1 cellular context compared by ENCODE assay signal in the genomic region with DNA sequence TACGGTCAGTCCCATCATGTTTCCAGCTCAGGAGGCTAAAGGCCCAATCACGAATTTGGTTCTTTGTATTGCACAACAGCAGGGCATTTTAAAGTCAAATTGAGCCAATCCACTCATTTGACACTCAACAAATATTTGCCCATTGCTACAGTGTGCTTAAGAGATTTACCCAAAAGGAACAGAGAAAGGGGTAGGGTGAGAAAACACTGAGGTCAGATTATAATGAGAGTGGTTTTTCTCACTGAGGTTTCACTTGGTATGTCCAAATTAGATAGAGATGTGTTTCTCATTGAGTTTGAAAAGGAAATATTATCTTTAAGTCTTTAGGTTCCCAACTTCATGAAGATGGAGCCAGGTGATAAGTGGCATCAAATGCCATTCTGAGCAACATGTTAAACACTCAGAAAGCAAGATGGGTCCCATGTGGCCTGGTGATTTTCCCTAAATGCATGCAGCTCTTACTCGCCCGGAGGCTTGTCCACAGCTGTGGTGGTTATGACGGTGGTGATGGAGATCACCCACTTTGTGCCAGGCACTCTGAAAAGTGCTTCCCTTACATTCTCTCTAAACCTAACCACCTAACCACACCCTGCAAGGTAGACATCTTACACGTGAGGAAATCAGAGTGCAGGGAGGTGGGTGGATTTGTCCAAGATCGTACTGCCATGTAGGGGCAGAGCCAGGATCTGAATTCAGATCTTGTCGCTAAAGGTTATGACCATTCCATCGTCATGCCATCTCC.
A peak's percentile ranks its signal among the peaks of the same experiment; 100 is the strongest.
TF ChIP-seq lines count a peak whose summit lies in the region.

No MANE protein-coding gene starts in this region.

TF ChIP-seq in HepG2, 621 proteins besides CTCF, POLR2A, EP300 and RAD21 (continued from another document and continues in another):
- TF ChIP-seq, protein P1, sequence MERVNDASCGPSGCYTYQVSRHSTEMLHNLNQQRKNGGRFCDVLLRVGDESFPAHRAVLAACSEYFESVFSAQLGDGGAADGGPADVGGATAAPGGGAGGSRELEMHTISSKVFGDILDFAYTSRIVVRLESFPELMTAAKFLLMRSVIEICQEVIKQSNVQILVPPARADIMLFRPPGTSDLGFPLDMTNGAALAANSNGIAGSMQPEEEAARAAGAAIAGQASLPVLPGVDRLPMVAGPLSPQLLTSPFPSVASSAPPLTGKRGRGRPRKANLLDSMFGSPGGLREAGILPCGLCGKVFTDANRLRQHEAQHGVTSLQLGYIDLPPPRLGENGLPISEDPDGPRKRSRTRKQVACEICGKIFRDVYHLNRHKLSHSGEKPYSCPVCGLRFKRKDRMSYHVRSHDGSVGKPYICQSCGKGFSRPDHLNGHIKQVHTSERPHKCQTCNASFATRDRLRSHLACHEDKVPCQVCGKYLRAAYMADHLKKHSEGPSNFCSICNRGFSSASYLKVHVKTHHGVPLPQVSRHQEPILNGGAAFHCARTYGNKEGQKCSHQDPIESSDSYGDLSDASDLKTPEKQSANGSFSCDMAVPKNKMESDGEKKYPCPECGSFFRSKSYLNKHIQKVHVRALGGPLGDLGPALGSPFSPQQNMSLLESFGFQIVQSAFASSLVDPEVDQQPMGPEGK (CRISPR knock-in tag; IDR thresholded peaks at IDR 0.05), result peak; percentile 57; the same call in 1 of the 2 replicates
- TF ChIP-seq CEBPG (CRISPR knock-in tag; IDR thresholded peaks at IDR 0.05) (peak; percentile 98), SOX5 (CRISPR knock-in tag; IDR thresholded peaks at IDR 0.05; ENCODE audit: borderline replicate concordance) (peak; percentile 88), CREM (IDR thresholded peaks at IDR 0.05) (peak; percentile 87), CREM (CRISPR knock-in tag; IDR thresholded peaks at IDR 0.05) (no peak), ZNF207 (IDR thresholded peaks at IDR 0.05; ENCODE audit: borderline replicate concordance) (no peak), FOXA3 (CRISPR knock-in tag; IDR thresholded peaks at IDR 0.05) (peak; percentile 94), NONO (IDR thresholded peaks at IDR 0.05) (no peak), NONO (CRISPR knock-in tag; conservative IDR thresholded peaks at IDR 0.05) (0 out of 2 replicates have a peak, but pooled peaks have one; percentile 42), MATR3 (CRISPR knock-in tag; IDR thresholded peaks at IDR 0.05) (no peak), HOXD1 (CRISPR knock-in tag; IDR thresholded peaks at IDR 0.05) (peak; percentile 63; the same call in 1 of the 2 replicates), PPARG (CRISPR knock-in tag; conservative IDR thresholded peaks at IDR 0.05) (peak; percentile 67; the same call in 1 of the 2 replicates), ZNF746 (CRISPR knock-in tag; IDR thresholded peaks at IDR 0.05) (peak; percentile 45; the same call in 1 of the 2 replicates), YEATS2 (CRISPR knock-in tag; IDR thresholded peaks at IDR 0.05; ENCODE audit: borderline replicate concordance) (no peak; the same call in 1 of the 2 replicates), ZNF629 (CRISPR knock-in tag; conservative IDR thresholded peaks at IDR 0.05) (peak; percentile 57; the same call in 1 of the 2 replicates), KAT2B (IDR thresholded peaks at IDR 0.05; ENCODE audit: borderline replicate concordance, low read depth, low read length) (no peak), HHEX (CRISPR knock-in tag; IDR thresholded peaks at IDR 0.05) (peak; percentile 90), ISL2 (CRISPR knock-in tag; IDR thresholded peaks at IDR 0.05) (peak; percentile 97), MED1 (CRISPR knock-in tag; IDR thresholded peaks at IDR 0.05) (peak; percentile 81), POGZ (CRISPR knock-in tag; IDR thresholded peaks at IDR 0.05) (peak; percentile 80), KDM1A (CRISPR knock-in tag; IDR thresholded peaks at IDR 0.05) (0 out of 2 replicates have a peak, but pooled peaks have one; percentile 48), SMC3 (IDR thresholded peaks at IDR 0.05; ENCODE audit: low read length) (no peak), GATAD1 (CRISPR knock-in tag; IDR thresholded peaks at IDR 0.05) (peak; percentile 57; the same call in 1 of the 2 replicates), HOXA9 (CRISPR knock-in tag; IDR thresholded peaks at IDR 0.05; ENCODE audit: borderline replicate concordance) (no peak), ZC3H4 (CRISPR knock-in tag; IDR thresholded peaks at IDR 0.05; ENCODE audit: borderline replicate concordance) (0 out of 2 replicates have a peak, but pooled peaks have one; percentile 71), ZBTB20 (CRISPR knock-in tag; IDR thresholded peaks at IDR 0.05; ENCODE audit: borderline replicate concordance, low read depth) (0 out of 2 replicates have a peak, but pooled peaks have one; percentile 44), ZNF570 (CRISPR knock-in tag; IDR thresholded peaks at IDR 0.05; ENCODE audit: borderline replicate concordance) (no peak), ZNF782 (CRISPR knock-in tag; IDR thresholded peaks at IDR 0.05; ENCODE audit: borderline replicate concordance) (no peak), NFYC (CRISPR knock-in tag; IDR thresholded peaks at IDR 0.05) (peak; percentile 71), NR2F1 (CRISPR knock-in tag; IDR thresholded peaks at IDR 0.05) (peak in 1 of 2 experiments; percentile 59; a peak in 1 of 4 replicates), ZMYM4 (CRISPR knock-in tag; IDR thresholded peaks at IDR 0.05) (peak; percentile 67; the same call in 1 of the 2 replicates), ZNF317 (CRISPR knock-in tag; IDR thresholded peaks at IDR 0.05) (peak; percentile 72; the same call in 1 of the 2 replicates), ELF3 (CRISPR knock-in tag; IDR thresholded peaks at IDR 0.05) (peak; percentile 59; the same call in 1 of the 2 replicates)
- TF ChIP-seq, protein P2, sequence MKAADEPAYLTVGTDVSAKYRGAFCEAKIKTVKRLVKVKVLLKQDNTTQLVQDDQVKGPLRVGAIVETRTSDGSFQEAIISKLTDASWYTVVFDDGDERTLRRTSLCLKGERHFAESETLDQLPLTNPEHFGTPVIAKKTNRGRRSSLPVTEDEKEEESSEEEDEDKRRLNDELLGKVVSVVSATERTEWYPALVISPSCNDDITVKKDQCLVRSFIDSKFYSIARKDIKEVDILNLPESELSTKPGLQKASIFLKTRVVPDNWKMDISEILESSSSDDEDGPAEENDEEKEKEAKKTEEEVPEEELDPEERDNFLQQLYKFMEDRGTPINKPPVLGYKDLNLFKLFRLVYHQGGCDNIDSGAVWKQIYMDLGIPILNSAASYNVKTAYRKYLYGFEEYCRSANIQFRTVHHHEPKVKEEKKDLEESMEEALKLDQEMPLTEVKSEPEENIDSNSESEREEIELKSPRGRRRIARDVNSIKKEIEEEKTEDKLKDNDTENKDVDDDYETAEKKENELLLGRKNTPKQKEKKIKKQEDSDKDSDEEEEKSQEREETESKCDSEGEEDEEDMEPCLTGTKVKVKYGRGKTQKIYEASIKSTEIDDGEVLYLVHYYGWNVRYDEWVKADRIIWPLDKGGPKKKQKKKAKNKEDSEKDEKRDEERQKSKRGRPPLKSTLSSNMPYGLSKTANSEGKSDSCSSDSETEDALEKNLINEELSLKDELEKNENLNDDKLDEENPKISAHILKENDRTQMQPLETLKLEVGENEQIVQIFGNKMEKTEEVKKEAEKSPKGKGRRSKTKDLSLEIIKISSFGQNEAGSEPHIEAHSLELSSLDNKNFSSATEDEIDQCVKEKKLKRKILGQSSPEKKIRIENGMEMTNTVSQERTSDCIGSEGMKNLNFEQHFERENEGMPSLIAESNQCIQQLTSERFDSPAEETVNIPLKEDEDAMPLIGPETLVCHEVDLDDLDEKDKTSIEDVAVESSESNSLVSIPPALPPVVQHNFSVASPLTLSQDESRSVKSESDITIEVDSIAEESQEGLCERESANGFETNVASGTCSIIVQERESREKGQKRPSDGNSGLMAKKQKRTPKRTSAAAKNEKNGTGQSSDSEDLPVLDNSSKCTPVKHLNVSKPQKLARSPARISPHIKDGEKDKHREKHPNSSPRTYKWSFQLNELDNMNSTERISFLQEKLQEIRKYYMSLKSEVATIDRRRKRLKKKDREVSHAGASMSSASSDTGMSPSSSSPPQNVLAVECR (CRISPR knock-in tag; IDR thresholded peaks at IDR 0.05; ENCODE audit: borderline replicate concordance), result no peak; the same call in 1 of the 2 replicates
- TF ChIP-seq, protein P3, sequence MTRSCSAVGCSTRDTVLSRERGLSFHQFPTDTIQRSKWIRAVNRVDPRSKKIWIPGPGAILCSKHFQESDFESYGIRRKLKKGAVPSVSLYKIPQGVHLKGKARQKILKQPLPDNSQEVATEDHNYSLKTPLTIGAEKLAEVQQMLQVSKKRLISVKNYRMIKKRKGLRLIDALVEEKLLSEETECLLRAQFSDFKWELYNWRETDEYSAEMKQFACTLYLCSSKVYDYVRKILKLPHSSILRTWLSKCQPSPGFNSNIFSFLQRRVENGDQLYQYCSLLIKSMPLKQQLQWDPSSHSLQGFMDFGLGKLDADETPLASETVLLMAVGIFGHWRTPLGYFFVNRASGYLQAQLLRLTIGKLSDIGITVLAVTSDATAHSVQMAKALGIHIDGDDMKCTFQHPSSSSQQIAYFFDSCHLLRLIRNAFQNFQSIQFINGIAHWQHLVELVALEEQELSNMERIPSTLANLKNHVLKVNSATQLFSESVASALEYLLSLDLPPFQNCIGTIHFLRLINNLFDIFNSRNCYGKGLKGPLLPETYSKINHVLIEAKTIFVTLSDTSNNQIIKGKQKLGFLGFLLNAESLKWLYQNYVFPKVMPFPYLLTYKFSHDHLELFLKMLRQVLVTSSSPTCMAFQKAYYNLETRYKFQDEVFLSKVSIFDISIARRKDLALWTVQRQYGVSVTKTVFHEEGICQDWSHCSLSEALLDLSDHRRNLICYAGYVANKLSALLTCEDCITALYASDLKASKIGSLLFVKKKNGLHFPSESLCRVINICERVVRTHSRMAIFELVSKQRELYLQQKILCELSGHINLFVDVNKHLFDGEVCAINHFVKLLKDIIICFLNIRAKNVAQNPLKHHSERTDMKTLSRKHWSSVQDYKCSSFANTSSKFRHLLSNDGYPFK (CRISPR knock-in tag; IDR thresholded peaks at IDR 0.05; ENCODE audit: borderline replicate concordance), result no peak
- TF ChIP-seq, protein P4, sequence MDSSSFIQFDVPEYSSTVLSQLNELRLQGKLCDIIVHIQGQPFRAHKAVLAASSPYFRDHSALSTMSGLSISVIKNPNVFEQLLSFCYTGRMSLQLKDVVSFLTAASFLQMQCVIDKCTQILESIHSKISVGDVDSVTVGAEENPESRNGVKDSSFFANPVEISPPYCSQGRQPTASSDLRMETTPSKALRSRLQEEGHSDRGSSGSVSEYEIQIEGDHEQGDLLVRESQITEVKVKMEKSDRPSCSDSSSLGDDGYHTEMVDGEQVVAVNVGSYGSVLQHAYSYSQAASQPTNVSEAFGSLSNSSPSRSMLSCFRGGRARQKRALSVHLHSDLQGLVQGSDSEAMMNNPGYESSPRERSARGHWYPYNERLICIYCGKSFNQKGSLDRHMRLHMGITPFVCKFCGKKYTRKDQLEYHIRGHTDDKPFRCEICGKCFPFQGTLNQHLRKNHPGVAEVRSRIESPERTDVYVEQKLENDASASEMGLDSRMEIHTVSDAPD (CRISPR knock-in tag; IDR thresholded peaks at IDR 0.05), result 0 out of 2 replicates have a peak, but pooled peaks have one; percentile 79
- TF ChIP-seq, protein P5, sequence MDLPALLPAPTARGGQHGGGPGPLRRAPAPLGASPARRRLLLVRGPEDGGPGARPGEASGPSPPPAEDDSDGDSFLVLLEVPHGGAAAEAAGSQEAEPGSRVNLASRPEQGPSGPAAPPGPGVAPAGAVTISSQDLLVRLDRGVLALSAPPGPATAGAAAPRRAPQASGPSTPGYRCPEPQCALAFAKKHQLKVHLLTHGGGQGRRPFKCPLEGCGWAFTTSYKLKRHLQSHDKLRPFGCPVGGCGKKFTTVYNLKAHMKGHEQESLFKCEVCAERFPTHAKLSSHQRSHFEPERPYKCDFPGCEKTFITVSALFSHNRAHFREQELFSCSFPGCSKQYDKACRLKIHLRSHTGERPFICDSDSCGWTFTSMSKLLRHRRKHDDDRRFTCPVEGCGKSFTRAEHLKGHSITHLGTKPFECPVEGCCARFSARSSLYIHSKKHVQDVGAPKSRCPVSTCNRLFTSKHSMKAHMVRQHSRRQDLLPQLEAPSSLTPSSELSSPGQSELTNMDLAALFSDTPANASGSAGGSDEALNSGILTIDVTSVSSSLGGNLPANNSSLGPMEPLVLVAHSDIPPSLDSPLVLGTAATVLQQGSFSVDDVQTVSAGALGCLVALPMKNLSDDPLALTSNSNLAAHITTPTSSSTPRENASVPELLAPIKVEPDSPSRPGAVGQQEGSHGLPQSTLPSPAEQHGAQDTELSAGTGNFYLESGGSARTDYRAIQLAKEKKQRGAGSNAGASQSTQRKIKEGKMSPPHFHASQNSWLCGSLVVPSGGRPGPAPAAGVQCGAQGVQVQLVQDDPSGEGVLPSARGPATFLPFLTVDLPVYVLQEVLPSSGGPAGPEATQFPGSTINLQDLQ (CRISPR knock-in tag; IDR thresholded peaks at IDR 0.05), result no peak
- TF ChIP-seq, protein P6, sequence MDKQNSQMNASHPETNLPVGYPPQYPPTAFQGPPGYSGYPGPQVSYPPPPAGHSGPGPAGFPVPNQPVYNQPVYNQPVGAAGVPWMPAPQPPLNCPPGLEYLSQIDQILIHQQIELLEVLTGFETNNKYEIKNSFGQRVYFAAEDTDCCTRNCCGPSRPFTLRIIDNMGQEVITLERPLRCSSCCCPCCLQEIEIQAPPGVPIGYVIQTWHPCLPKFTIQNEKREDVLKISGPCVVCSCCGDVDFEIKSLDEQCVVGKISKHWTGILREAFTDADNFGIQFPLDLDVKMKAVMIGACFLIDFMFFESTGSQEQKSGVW (CRISPR knock-in tag; IDR thresholded peaks at IDR 0.05; ENCODE audit: borderline replicate concordance), result no peak
- TF ChIP-seq, protein P7, sequence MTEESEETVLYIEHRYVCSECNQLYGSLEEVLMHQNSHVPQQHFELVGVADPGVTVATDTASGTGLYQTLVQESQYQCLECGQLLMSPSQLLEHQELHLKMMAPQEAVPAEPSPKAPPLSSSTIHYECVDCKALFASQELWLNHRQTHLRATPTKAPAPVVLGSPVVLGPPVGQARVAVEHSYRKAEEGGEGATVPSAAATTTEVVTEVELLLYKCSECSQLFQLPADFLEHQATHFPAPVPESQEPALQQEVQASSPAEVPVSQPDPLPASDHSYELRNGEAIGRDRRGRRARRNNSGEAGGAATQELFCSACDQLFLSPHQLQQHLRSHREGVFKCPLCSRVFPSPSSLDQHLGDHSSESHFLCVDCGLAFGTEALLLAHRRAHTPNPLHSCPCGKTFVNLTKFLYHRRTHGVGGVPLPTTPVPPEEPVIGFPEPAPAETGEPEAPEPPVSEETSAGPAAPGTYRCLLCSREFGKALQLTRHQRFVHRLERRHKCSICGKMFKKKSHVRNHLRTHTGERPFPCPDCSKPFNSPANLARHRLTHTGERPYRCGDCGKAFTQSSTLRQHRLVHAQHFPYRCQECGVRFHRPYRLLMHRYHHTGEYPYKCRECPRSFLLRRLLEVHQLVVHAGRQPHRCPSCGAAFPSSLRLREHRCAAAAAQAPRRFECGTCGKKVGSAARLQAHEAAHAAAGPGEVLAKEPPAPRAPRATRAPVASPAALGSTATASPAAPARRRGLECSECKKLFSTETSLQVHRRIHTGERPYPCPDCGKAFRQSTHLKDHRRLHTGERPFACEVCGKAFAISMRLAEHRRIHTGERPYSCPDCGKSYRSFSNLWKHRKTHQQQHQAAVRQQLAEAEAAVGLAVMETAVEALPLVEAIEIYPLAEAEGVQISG (CRISPR knock-in tag; IDR thresholded peaks at IDR 0.05), result no peak
- TF ChIP-seq, protein P8, sequence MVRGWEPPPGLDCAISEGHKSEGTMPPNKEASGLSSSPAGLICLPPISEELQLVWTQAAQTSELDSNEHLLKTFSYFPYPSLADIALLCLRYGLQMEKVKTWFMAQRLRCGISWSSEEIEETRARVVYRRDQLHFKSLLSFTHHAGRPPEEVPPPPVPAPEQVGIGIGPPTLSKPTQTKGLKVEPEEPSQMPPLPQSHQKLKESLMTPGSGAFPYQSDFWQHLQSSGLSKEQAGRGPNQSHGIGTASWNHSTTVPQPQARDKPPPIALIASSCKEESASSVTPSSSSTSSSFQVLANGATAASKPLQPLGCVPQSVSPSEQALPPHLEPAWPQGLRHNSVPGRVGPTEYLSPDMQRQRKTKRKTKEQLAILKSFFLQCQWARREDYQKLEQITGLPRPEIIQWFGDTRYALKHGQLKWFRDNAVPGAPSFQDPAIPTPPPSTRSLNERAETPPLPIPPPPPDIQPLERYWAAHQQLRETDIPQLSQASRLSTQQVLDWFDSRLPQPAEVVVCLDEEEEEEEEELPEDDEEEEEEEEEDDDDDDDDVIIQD (CRISPR knock-in tag; IDR thresholded peaks at IDR 0.05; ENCODE audit: low read depth), result peak; percentile 77
